28 cellular contexts compared by ENCODE assay signal in genomic region chr13:42643076-42643475, GRCh38.
"Had no signal": no experiment of that assay in that cellular context is flagged by ENCODE, and none has a peak within 500 bp of the region (broad histone marks: within the 10 kb centered on the region; RNA-seq: fewer than 3 reads in every experiment).

No MANE protein-coding gene starts in this region.

- H3K36me3 ChIP-seq: neural progenitor cell, neutrophil, pancreas, prostate gland, right atrium auricular region, right lobe of liver, sigmoid colon, suprapubic skin, tibial artery, transverse colon, upper lobe of right lung, uterus had no signal

- H3K27ac ChIP-seq: neural progenitor cell, neutrophil, pancreas, prostate gland, right atrium auricular region, right lobe of liver, sigmoid colon, suprapubic skin, testis, tibial artery, transverse colon, upper lobe of right lung, uterus had no signal

- H3K9me3 ChIP-seq: neutrophil, pancreas, prostate gland, right lobe of liver, sigmoid colon, suprapubic skin, testis, tibial artery, transverse colon, upper lobe of right lung, uterus had no signal

- H3K4me1 ChIP-seq: pancreas, prostate gland, right atrium auricular region, right lobe of liver, sigmoid colon, suprapubic skin, testis, tibial artery, upper lobe of right lung, uterus had no signal

- H3K4me2 ChIP-seq: neural progenitor cell had no signal

- H3K27me3 ChIP-seq: neural progenitor cell, neutrophil, pancreas, right atrium auricular region, right lobe of liver, sigmoid colon, suprapubic skin, testis, tibial artery, transverse colon, upper lobe of right lung, uterus had no signal

- H2AFZ ChIP-seq: neural progenitor cell had no signal

- DNase-seq: naive thymus-derived CD4-positive, alpha-beta T cell; natural killer cell; nucleus accumbens; retina; right lobe of liver; sigmoid colon; small intestine; stimulated activated CD4-positive, alpha-beta T cell treated with anti-CD3 and anti-CD28 coated beads, Interleukin-12 subunit alpha, Interleukin-12 subunit beta, amount 100 ng/mL, for 4 hours; stimulated activated CD4-positive, alpha-beta T cell treated with anti-CD3 and anti-CD28 coated beads, Interleukin-1b, Interleukin-23, amount 100 ng/mL, for 48 hours; stimulated activated CD4-positive, alpha-beta T cell treated with anti-CD3 and anti-CD28 coated beads, Interleukin-4, amount 100 ng/mL, for 1 hour; stimulated activated CD4-positive, alpha-beta T cell treated with anti-CD3 and anti-CD28 coated beads, Interleukin-4, amount 100 ng/mL, for 4 hours; stimulated activated CD8-positive, alpha-beta memory T cell treated with anti-CD3 and anti-CD28 coated beads, Interleukin-4, amount 100 ng/mL, for 48 hours; stimulated activated naive CD4-positive, alpha-beta T cell; stimulated activated naive CD8-positive, alpha-beta T cell treated with anti-CD3 and anti-CD28 coated beads, Interleukin-15, amount 100 ng/mL, for 72 hours; stimulated activated naive CD8-positive, alpha-beta T cell treated with anti-CD3 and anti-CD28 coated beads, Interleukin-15, Interleukin-2, amounts not matched to agents 100 U/mL and 50 U/mL, for 24 hours; substantia nigra; testis; tibial artery; transverse colon; upper lobe of right lung; uterus had no signal

- H3K9ac ChIP-seq: neural progenitor cell had no signal

- H3K4me3 ChIP-seq: neural progenitor cell, pancreas, prostate gland, right atrium auricular region, right lobe of liver, sigmoid colon, suprapubic skin, testis, tibial artery, transverse colon, upper lobe of right lung, uterus had no signal

- ATAC-seq: naive thymus-derived CD4-positive, alpha-beta T cell; natural killer cell; pancreas; stimulated activated memory B cell treated with anti-CD40 and anti-IgM and Interleukin-4, amounts not matched to agents 10 μg/mL and 1 μg/mL and 100 μg/mL, for 72 hours; stimulated activated naive CD8-positive, alpha-beta T cell treated with anti-CD3 and anti-CD28 coated beads, Interleukin-15, amount 100 ng/mL, for 72 hours; stimulated activated naive CD8-positive, alpha-beta T cell treated with anti-CD3 and anti-CD28 coated beads, Interleukin-15, Interleukin-2, amounts not matched to agents 100 U/mL and 50 U/mL, for 24 hours; upper lobe of right lung had no signal
